8 cellular contexts compared by ENCODE assay signal in genomic region chr2:89243114-89243707, GRCh38.
A peak's percentile ranks its signal among the peaks of the same experiment; 100 is the strongest.
DNase-seq lines count a peak whose midpoint lies in the region; ATAC-seq, FAIRE-seq and TF ChIP-seq lines count a peak whose summit lies in the region.
"Not testable (repeated sequence)": the region's sequence is repeated elsewhere in the genome, so short reads cannot be mapped to it uniquely, and the experiment has no call there.

No MANE protein-coding gene starts in this region.

- not testable (repeated sequence) for TF ChIP-seq CTCF in A549 (IDR thresholded peaks at IDR 0.05); lung (IDR thresholded peaks at IDR 0.05; ENCODE audit: control extremely low read depth, extremely low read depth)
- TF ChIP-seq CTCF in Peyer's patch (IDR thresholded peaks at IDR 0.05): peak in 4 of 6 experiments; percentile 15 to 37 (median 34)
- peak; percentile 27 to 34 for TF ChIP-seq CTCF in mammary epithelial cell (conservative IDR thresholded peaks at IDR 0.05 in 1 of 2, IDR thresholded peaks at IDR 0.05 in 1 of 2; ENCODE audit: extremely low read depth in 1 of 2, insufficient read depth in 1 of 2, low read depth in 1 of 2, low read length in 2 of 2)

- not testable (repeated sequence) for H3K9me3 ChIP-seq in A549; Peyer's patch; mammary epithelial cell (replicated peaks; ENCODE audit: insufficient read depth, low read length); lung (ENCODE audit: control insufficient read depth in 2 of 2, insufficient read depth in 1 of 2, low read length in 1 of 2)

- FAIRE-seq in A549 (lab: Jason Lieb, UNC): not testable (repeated sequence)

- not testable (repeated sequence) for H3K27me3 ChIP-seq in Peyer's patch; mammary epithelial cell (ENCODE audit: insufficient read depth, low read length); lung (ENCODE audit: control insufficient read depth, insufficient read depth)

- TF ChIP-seq RAD21 in A549 (conservative IDR thresholded peaks at IDR 0.05 in 1 of 2, IDR thresholded peaks at IDR 0.05 in 1 of 2): not testable (repeated sequence)

- not testable (repeated sequence) for H4K20me1 ChIP-seq in mammary epithelial cell (ENCODE audit: insufficient read depth, low read length)

- dilution Hi-C loops in mammary epithelial cell (cut with HindIII; ENCODE audit: low sequenced_read_pairs): not testable (repeated sequence)

- not testable (repeated sequence) for H3K36me3 ChIP-seq in Peyer's patch; mammary epithelial cell (ENCODE audit: insufficient read depth, low read length); lung (ENCODE audit: control insufficient read depth in 2 of 2, insufficient read depth in 2 of 2, low read length in 2 of 2)

- H3K4me1 ChIP-seq in A549; Peyer's patch; mammary epithelial cell (ENCODE audit: insufficient read depth, low read length); lung (ENCODE audit: control insufficient read depth in 2 of 2, insufficient read depth in 2 of 2, low read length in 2 of 2): not testable (repeated sequence)

- not testable (repeated sequence) for H3K4me3 ChIP-seq in A549; Peyer's patch; mammary epithelial cell (replicated peaks in 1 of 3; ENCODE audit: insufficient read depth in 1 of 3, low read depth in 2 of 3, low read length in 3 of 3); lung

- not testable (repeated sequence) for H3K79me2 ChIP-seq in mammary epithelial cell (ENCODE audit: insufficient read depth, low read length)

- ATAC-seq in A549 (peak; percentile 65 to 84; a peak in 4 of 6 replicates), GM18511 (IDR thresholded peaks at IDR 0.05; ENCODE audit: unreplicated experiment) (peak; percentile 79), GM21360 (IDR thresholded peaks at IDR 0.05; ENCODE audit: unreplicated experiment) (peak; percentile 93), HG02678 (IDR thresholded peaks at IDR 0.05; ENCODE audit: unreplicated experiment) (peak; percentile 95), HG03354 (IDR thresholded peaks at IDR 0.05; ENCODE audit: poor library complexity, severe bottlenecking, unreplicated experiment) (peak; percentile 99), lung (ENCODE audit: insufficient read depth, low FRiP score) (peak; percentile 62)

- intact Hi-C loops in mammary epithelial cell (cut with micrococcal nuclease): not testable (repeated sequence)

- H3K4me2 ChIP-seq in A549; mammary epithelial cell (ENCODE audit: insufficient read depth, low read depth, low read length): not testable (repeated sequence)

- BruUV-seq in mammary epithelial cell (replicated peaks; lab: Mats Ljungman, UMichigan): not testable (repeated sequence)

- POLR2A ChIA-PET in A549 (lab: Yijun Ruan, JAX): not testable (repeated sequence)

- TF ChIP-seq EP300 in A549 (IDR thresholded peaks at IDR 0.05): not testable (repeated sequence)

- in situ Hi-C loops in mammary epithelial cell (cut with MboI; ENCODE audit: low sequenced_read_pairs in 2 of 2): not testable (repeated sequence)

- TF ChIP-seq POLR2A in A549 (IDR thresholded peaks at IDR 0.05; ENCODE audit: low read length); Peyer's patch (IDR thresholded peaks at IDR 0.05): not testable (repeated sequence)

- DNase-seq in A549 (ENCODE audit: low read depth in 1 of 2, low spot score in 1 of 2); Peyer's patch; mammary epithelial cell; lung (ENCODE audit: low spot score): not testable (repeated sequence)

- not testable (repeated sequence) for H3K27ac ChIP-seq in A549; Peyer's patch; mammary epithelial cell (ENCODE audit: insufficient read depth, low read depth, low read length); lung (ENCODE audit: low read depth in 1 of 2, low read length in 1 of 2)

- 14% methylated on average over 3 of the region's 4 CpGs for WGBS in A549 (ENCODE audit: missing lambda C conversion rate)
- 30% methylated on average over 2 of the region's 4 CpGs for WGBS in mammary epithelial cell (ENCODE audit: low coverage, missing lambda C conversion rate)
- 69 to 86% methylated on average over 4 of the region's 4 CpGs for WGBS in lung, 2 donors

- CTCF ChIA-PET in A549 (lab: Yijun Ruan, JAX); mammary epithelial cell (lab: Charles Lee; ENCODE audit: low non-redundant PET): not testable (repeated sequence)

- not testable (repeated sequence) for H2AFZ ChIP-seq in mammary epithelial cell (ENCODE audit: low read depth, low read length)

- H3K9ac ChIP-seq in mammary epithelial cell (ENCODE audit: insufficient read depth, low read length): not testable (repeated sequence)
